In the genomic region with DNA sequence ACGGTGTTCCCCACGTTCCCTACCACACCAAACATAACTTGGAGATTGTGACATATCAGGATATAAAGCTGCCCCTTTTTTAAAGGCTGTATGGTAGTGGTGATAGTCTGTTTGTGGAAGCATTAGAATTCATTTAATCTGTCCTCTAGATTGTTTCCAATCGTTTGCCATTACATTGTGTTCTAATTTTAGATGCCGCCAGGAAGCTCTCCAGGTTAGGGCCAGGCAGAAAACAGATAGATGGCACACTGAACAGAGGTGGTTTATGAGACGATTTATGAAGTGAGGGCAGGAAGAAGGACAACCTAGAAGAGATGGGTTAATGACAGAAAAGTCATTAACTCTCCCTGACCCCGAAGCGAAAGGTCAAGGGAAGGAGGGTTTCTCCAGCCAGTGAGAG, we compare ENCODE assay signal across 14 cellular contexts. TPM values are rescaled to one million over a fixed set of nuclear protein-coding genes. Genes with fewer than 3 reads are reported as not detected.
DNase-seq lines count a peak whose midpoint lies in the region; ATAC-seq and TF ChIP-seq lines count a peak whose summit lies in the region.
"Had no signal": no experiment of that assay in that cellular context is flagged by ENCODE, and none has a peak within 500 bp of the region (broad histone marks: within the 10 kb centered on the region; RNA-seq: fewer than 3 reads in every experiment).

No MANE protein-coding gene starts in this region.

- POLR2A ChIA-PET in CD8-positive, alpha-beta memory T cell (lab: Charles Lee) = no interaction called here

- CTCF ChIA-PET in CD8-positive, alpha-beta memory T cell (lab: Charles Lee) = interaction anchor here (1.6 kb wide), 1 partner anchor 36 kb away, joined by 3 read pairs; no protein-coding TSS in a partner anchor

- H3K36me3 ChIP-seq in heart right ventricle (no peaks in the 10 kb centered on the region), ascending aorta (no peaks in the 10 kb centered on the region), skeletal muscle tissue (ENCODE audit: control insufficient read depth in 3 of 3, insufficient read depth in 3 of 3, low read length in 3 of 3) (no peaks in the 10 kb centered on the region)
- H3K36me3 ChIP-seq in CD8-positive, alpha-beta memory T cell (ENCODE audit: insufficient read depth, low read length) = no peaks in the 10 kb centered on the region
- H3K36me3 ChIP-seq: HAP-1 had no signal

- no peak overlapping the region for H3K4me3 ChIP-seq in heart right ventricle
- H3K4me3 ChIP-seq in ascending aorta = no peak overlapping the region
- H3K4me3 ChIP-seq in skeletal muscle tissue (ENCODE audit: low read length in 3 of 3) = peak overlapping the region in 2 of 3 donors; percentile 1 to 14
- no peak overlapping the region for H3K4me3 ChIP-seq in CD8-positive, alpha-beta memory T cell (ENCODE audit: low read length)
- H3K4me3 ChIP-seq: HAP-1 had no signal

- no peak overlapping the region for H3K27ac Mint-ChIP-seq in CD8-positive, alpha-beta memory T cell
- H3K27ac Mint-ChIP-seq: B cell; CD4-positive, alpha-beta T cell had no signal

- H3K9ac ChIP-seq in skeletal muscle tissue (ENCODE audit: low read depth in 1 of 3, low read length in 3 of 3) = peak overlapping the region in 1 of 3 donors; percentile 46

- peaks cover 11 to 54% of the 10 kb centered on the region in 2 donors for H3K27me3 Mint-ChIP-seq in CD8-positive, alpha-beta memory T cell

- H3K4me3 Mint-ChIP-seq in CD8-positive, alpha-beta memory T cell = no peak overlapping the region
- H3K4me3 Mint-ChIP-seq: B cell; CD4-positive, alpha-beta T cell had no signal

- no peak for DNase-seq in heart right ventricle
- no peak for DNase-seq in cardiac septum (ENCODE audit: low spot score)
- no peak for DNase-seq in ascending aorta (ENCODE audit: low spot score in 2 of 2)
- peak; percentile 70 for DNase-seq in left kidney (ENCODE audit: low read depth, low spot score)
- DNase-seq in stimulated activated CD4-positive, alpha-beta T cell treated with anti-CD3 and anti-CD28 coated beads, Interleukin-4, amount 100 ng/mL, for 24 hours = no peak
- DNase-seq in CD8-positive, alpha-beta memory T cell = no peak
- DNase-seq: C1 segment of cervical spinal cord; CD4-positive, alpha-beta T cell; DND-41; GDM1 had no signal

- H3K27ac ChIP-seq in heart right ventricle (peak overlapping the region in 6 of 10 donors; percentile 12 to 71 (median 34)), ascending aorta (peak overlapping the region; percentile 68 to 75), skeletal muscle tissue (ENCODE audit: low read depth, low read length) (peak overlapping the region; percentile 53)
- no peak overlapping the region for H3K27ac ChIP-seq in CD8-positive, alpha-beta memory T cell (ENCODE audit: low read depth, low read length)

- H3K4me1 Mint-ChIP-seq in CD8-positive, alpha-beta memory T cell = no peaks in the 10 kb centered on the region
- H3K4me1 Mint-ChIP-seq: B cell had no signal

- H3K36me3 Mint-ChIP-seq in CD8-positive, alpha-beta memory T cell = no peaks in the 10 kb centered on the region

- TF ChIP-seq CTCF in heart right ventricle (IDR thresholded peaks at IDR 0.05) (no peak), ascending aorta (IDR thresholded peaks at IDR 0.05) (no peak)

- peaks cover 0 to 44% (median 14%) of the 10 kb centered on the region in 9 donors for H3K4me1 ChIP-seq in heart right ventricle
- H3K4me1 ChIP-seq in ascending aorta = peaks cover 5 to 25% of the 10 kb centered on the region in 2 donors
- peaks cover 26 to 43% (median 30%) of the 10 kb centered on the region in 3 donors for H3K4me1 ChIP-seq in skeletal muscle tissue (ENCODE audit: control insufficient read depth in 3 of 3, insufficient read depth in 3 of 3, low read length in 3 of 3)
- no peaks in the 10 kb centered on the region for H3K4me1 ChIP-seq in CD8-positive, alpha-beta memory T cell (ENCODE audit: insufficient read depth, low read length)
- H3K4me1 ChIP-seq: HAP-1 had no signal

- intact Hi-C loops in heart right ventricle (cut with DNase I) (no loop called here), cardiac septum (cut with DNase I) (no loop called here), ascending aorta (cut with DNase I) (no loop called here)

- H3K9me3 Mint-ChIP-seq in CD8-positive, alpha-beta memory T cell = no peaks in the 10 kb centered on the region
- H3K9me3 Mint-ChIP-seq: CD4-positive, alpha-beta T cell had no signal

- peak in 4 of 8 donors; percentile 30 to 50 (median 38) for ATAC-seq in heart right ventricle
- no peak for ATAC-seq in HG02588 (IDR thresholded peaks at IDR 0.05; ENCODE audit: unreplicated experiment)

- WGBS in heart right ventricle, 2 donors = 57 to 77% methylated on average over 7 of the region's 7 CpGs

- H3K27me3 ChIP-seq in heart right ventricle (peaks cover 0 to 8% (median 0%) of the 10 kb centered on the region in 7 donors), ascending aorta (no peaks in the 10 kb centered on the region), skeletal muscle tissue (ENCODE audit: control insufficient read depth in 3 of 3, insufficient read depth in 3 of 3, low read length in 3 of 3) (no peaks in the 10 kb centered on the region)
- H3K27me3 ChIP-seq in CD8-positive, alpha-beta memory T cell (ENCODE audit: insufficient read depth, low read length, poor library complexity, severe bottlenecking) = peaks cover 3% of the 10 kb centered on the region

- no peaks in the 10 kb centered on the region for H3K9me3 ChIP-seq in heart right ventricle
- no peaks in the 10 kb centered on the region for H3K9me3 ChIP-seq in ascending aorta
- H3K9me3 ChIP-seq in skeletal muscle tissue (ENCODE audit: control insufficient read depth in 3 of 3, low read length in 3 of 3) = no peaks in the 10 kb centered on the region
- no peaks in the 10 kb centered on the region for H3K9me3 ChIP-seq in CD8-positive, alpha-beta memory T cell (ENCODE audit: low read length)
- H3K9me3 ChIP-seq: HAP-1 had no signal

RNA-seq across cellular contexts. Expression of a gene that starts 30.0 kb away (rescaled TPM):
- total RNA-seq in heart right ventricle (10 to 100 TPM; 38.9 to 56.6 (median 47.3) TPM), cardiac septum (41.3 TPM), ascending aorta (32.2 TPM), skeletal muscle tissue (99.7 TPM)
- polyA plus RNA-seq in heart right ventricle = 10 to 100 TPM; 18.4 to 23.0 TPM
- total RNA-seq in CD8-positive, alpha-beta memory T cell = 10 to 100 TPM; 45.9 to 46.2 TPM
- polyA plus RNA-seq in CD8-positive, alpha-beta memory T cell = 12.0 TPM

Comparison
In these comparisons a context has a peak if more than half of its experiments do, and no peak if none do; other contexts are left out.
1. H3K4me3 ChIP-seq: peak in skeletal muscle tissue (2 of 3); none in heart right ventricle (0 of 10), ascending aorta (0 of 2) and CD8-positive, alpha-beta memory T cell (single experiment).